24 cellular contexts compared by ENCODE assay signal in the genomic region with DNA sequence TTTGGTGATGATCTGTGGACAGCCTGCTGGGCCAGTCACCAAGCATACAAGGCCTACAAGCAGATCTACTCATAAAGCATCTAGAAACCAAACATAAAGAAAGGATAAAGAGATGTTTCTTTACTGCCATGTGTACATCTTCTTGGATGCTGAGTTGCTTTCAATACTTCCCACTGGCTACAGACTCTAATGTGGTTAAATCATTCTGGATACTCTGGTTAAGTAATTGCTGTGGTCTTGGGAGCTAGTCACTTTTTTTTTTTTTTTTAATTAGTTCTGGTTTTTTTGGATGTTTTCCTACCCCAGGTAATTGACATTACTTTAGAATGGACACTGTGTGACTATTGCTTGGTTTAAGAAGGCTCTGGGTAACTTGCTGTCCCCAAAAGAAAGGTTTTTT.
"Had no signal": no experiment of that assay in that cellular context is flagged by ENCODE, and none has a peak within 500 bp of the region (broad histone marks: within the 10 kb centered on the region; RNA-seq: fewer than 3 reads in every experiment).

No MANE protein-coding gene starts in this region.

- H3K4me1 ChIP-seq: esophagus muscularis mucosa, gastrocnemius medialis, psoas muscle, right lobe of liver, spleen, testis, upper lobe of right lung had no signal

- H3K9me3 ChIP-seq: esophagus muscularis mucosa, gastrocnemius medialis, neutrophil, psoas muscle, right lobe of liver, spleen, testis, tibial nerve, upper lobe of right lung, vagina had no signal

- H3K9me3 Mint-ChIP-seq: effector memory CD8-positive, alpha-beta T cell; naive B cell; nephron progenitor cell; stimulated activated memory B cell treated with anti-CD40 and anti-IgM and Interleukin-4, amounts not matched to agents 10 μg/mL and 1 μg/mL and 100 μg/mL, for 72 hours; stimulated activated naive CD8-positive, alpha-beta T cell treated with anti-CD3 and anti-CD28 coated beads, Interleukin-15, amount 100 ng/mL, for 72 hours had no signal

- H3K27ac Mint-ChIP-seq: nephron progenitor cell; stimulated activated memory B cell treated with anti-CD40 and anti-IgM and Interleukin-4, amounts not matched to agents 10 μg/mL and 1 μg/mL and 100 μg/mL, for 72 hours had no signal

- H3K36me3 ChIP-seq: esophagus muscularis mucosa, gastrocnemius medialis, heart right ventricle, neutrophil, right lobe of liver, spleen, tibial nerve, upper lobe of right lung, vagina had no signal

- H3K4me1 Mint-ChIP-seq: nephron progenitor cell had no signal

- H3K36me3 Mint-ChIP-seq: naive B cell; stimulated activated memory B cell treated with anti-CD40 and anti-IgM and Interleukin-4, amounts not matched to agents 10 μg/mL and 1 μg/mL and 100 μg/mL, for 72 hours had no signal

- H3K4me3 ChIP-seq: esophagus muscularis mucosa, gastrocnemius medialis, heart right ventricle, psoas muscle, right lobe of liver, spleen, testis, tibial nerve, upper lobe of right lung, vagina had no signal

- H3K27ac ChIP-seq: epithelial cell of prostate, esophagus muscularis mucosa, gastrocnemius medialis, heart right ventricle, neutrophil, psoas muscle, right lobe of liver, spleen, testis, tibial nerve, upper lobe of right lung, vagina had no signal

- H3K27me3 Mint-ChIP-seq: effector memory CD8-positive, alpha-beta T cell; naive B cell; stimulated activated memory B cell treated with anti-CD40 and anti-IgM and Interleukin-4, amounts not matched to agents 10 μg/mL and 1 μg/mL and 100 μg/mL, for 72 hours; stimulated activated naive CD8-positive, alpha-beta T cell treated with anti-CD3 and anti-CD28 coated beads, Interleukin-15, amount 100 ng/mL, for 72 hours had no signal

- DNase-seq: effector memory CD8-positive, alpha-beta T cell; gastrocnemius medialis; heart right ventricle; hypothalamus; kidney glomerular epithelial cell; mesendoderm; naive B cell; nephron progenitor cell; psoas muscle; retina; right lobe of liver; spleen; stimulated activated CD4-positive, alpha-beta T cell treated with anti-CD3 and anti-CD28 coated beads, Interleukin-15, amount 100 ng/mL, for 24 hours; stimulated activated CD4-positive, alpha-beta T cell treated with anti-CD3 and anti-CD28 coated beads, Interleukin-1b, Interleukin-23, amount 100 ng/mL, for 48 hours; stimulated activated CD4-positive, alpha-beta T cell treated with anti-CD3 and anti-CD28 coated beads, Interleukin-4, amount 100 ng/mL, for 24 hours; stimulated activated naive CD8-positive, alpha-beta T cell treated with anti-CD3 and anti-CD28 coated beads, Interleukin-15, amount 100 ng/mL, for 72 hours; testis; upper lobe of right lung had no signal

- H3K4me3 Mint-ChIP-seq: effector memory CD8-positive, alpha-beta T cell; naive B cell; nephron progenitor cell; stimulated activated memory B cell treated with anti-CD40 and anti-IgM and Interleukin-4, amounts not matched to agents 10 μg/mL and 1 μg/mL and 100 μg/mL, for 72 hours; stimulated activated naive CD8-positive, alpha-beta T cell treated with anti-CD3 and anti-CD28 coated beads, Interleukin-15, amount 100 ng/mL, for 72 hours had no signal

- ATAC-seq: effector memory CD8-positive, alpha-beta T cell; gastrocnemius medialis; heart right ventricle; psoas muscle; right lobe of liver; stimulated activated memory B cell treated with anti-CD40 and anti-IgM and Interleukin-4, amounts not matched to agents 10 μg/mL and 1 μg/mL and 100 μg/mL, for 72 hours; stimulated activated naive CD8-positive, alpha-beta T cell treated with anti-CD3 and anti-CD28 coated beads, Interleukin-15, amount 100 ng/mL, for 72 hours; upper lobe of right lung had no signal

- H3K27me3 ChIP-seq: esophagus muscularis mucosa, gastrocnemius medialis, heart right ventricle, neutrophil, right lobe of liver, spleen, testis, tibial nerve, upper lobe of right lung, vagina had no signal
